ENCODE assay signal across 10 cellular contexts in genomic region chr2:203812294-203813221, GRCh38. TPM values are rescaled to one million over a fixed set of nuclear protein-coding genes. Genes with fewer than 3 reads are reported as not detected.
DNase-seq lines count a peak whose midpoint lies in the region; ATAC-seq and TF ChIP-seq lines count a peak whose summit lies in the region.
"Had no signal": no experiment of that assay in that cellular context is flagged by ENCODE, and none has a peak within 500 bp of the region (broad histone marks: within the 10 kb centered on the region; RNA-seq: fewer than 3 reads in every experiment).

No MANE protein-coding gene starts in this region.

- 90% methylated on average over 11 of the region's 11 CpGs for WGBS in mammary epithelial cell (ENCODE audit: low coverage, missing lambda C conversion rate)

- no peaks in the 10 kb centered on the region for H3K36me3 ChIP-seq in CD4-positive, alpha-beta memory T cell (ENCODE audit: insufficient read depth, low read length)
- H3K36me3 ChIP-seq in Loucy (ENCODE audit: insufficient read depth, low read length): no peaks in the 10 kb centered on the region
- no peaks in the 10 kb centered on the region for H3K36me3 ChIP-seq in mammary epithelial cell (ENCODE audit: insufficient read depth, low read length)

- peaks cover 31 to 77% (median 55%) of the 10 kb centered on the region in 4 donors for H3K4me1 Mint-ChIP-seq in CD4-positive, alpha-beta memory T cell
- H3K4me1 Mint-ChIP-seq in natural killer cell treated with Interleukin-12 subunit alpha and Interleukin-12 subunit beta and Interleukin-15 and Interleukin-18, amount 100 ng/mL, for 72 hours (ENCODE audit: low read depth in 2 of 2): peaks cover 50 to 57% of the 10 kb centered on the region in 2 donors

- POLR2A ChIA-PET in CD4-positive, alpha-beta memory T cell (lab: Charles Lee; ENCODE audit: partially characterized antibody): interaction anchor here (0.6 to 3.2 kb wide), 13 partner anchors 8 to 200 kb away, joined by 3 to 27 read pairs (median 4); partner anchors contain the start of genes CD28 and CTLA4

- no TSS peak for BruUV-seq in mammary epithelial cell (replicated peaks; lab: Mats Ljungman, UMichigan)

- no peaks in the 10 kb centered on the region for H3K27me3 Mint-ChIP-seq in CD4-positive, alpha-beta memory T cell
- H3K27me3 Mint-ChIP-seq in natural killer cell treated with Interleukin-12 subunit alpha and Interleukin-12 subunit beta and Interleukin-15 and Interleukin-18, amount 100 ng/mL, for 72 hours: peaks cover 17 to 19% of the 10 kb centered on the region in 2 donors

- no peak overlapping the region for H3K27ac ChIP-seq in CD4-positive, alpha-beta memory T cell (ENCODE audit: low read depth, low read length)
- peak overlapping the region; percentile 53 for H3K27ac ChIP-seq in mammary epithelial cell (ENCODE audit: insufficient read depth, low read depth, low read length)

- dilution Hi-C loops in mammary epithelial cell (cut with HindIII; ENCODE audit: low sequenced_read_pairs): no loop called here

- no peaks in the 10 kb centered on the region for H3K9me3 Mint-ChIP-seq in CD4-positive, alpha-beta memory T cell
- no peaks in the 10 kb centered on the region for H3K9me3 Mint-ChIP-seq in natural killer cell treated with Interleukin-12 subunit alpha and Interleukin-12 subunit beta and Interleukin-15 and Interleukin-18, amount 100 ng/mL, for 72 hours

- in situ Hi-C loops in mammary epithelial cell (cut with MboI; ENCODE audit: low sequenced_read_pairs in 2 of 2): loop anchor here (25.0 kb wide), 2 partner anchors 325 to 575 kb away; partner anchors contain the start of gene CYP20A1 (in 1 of the 2)

- H4K20me1 ChIP-seq in Loucy (ENCODE audit: insufficient read depth, low read length, poor library complexity, severe bottlenecking) (no peaks in the 10 kb centered on the region), mammary epithelial cell (ENCODE audit: insufficient read depth, low read length) (no peaks in the 10 kb centered on the region)

- peak overlapping the region; percentile 53 for H3K4me2 ChIP-seq in Loucy (ENCODE audit: low read depth, low read length, poor library complexity, severe bottlenecking)
- H3K4me2 ChIP-seq in mammary epithelial cell (ENCODE audit: insufficient read depth, low read depth, low read length): no peak overlapping the region

- H3K79me2 ChIP-seq in Loucy (ENCODE audit: insufficient read depth, low read length) (no peaks in the 10 kb centered on the region), mammary epithelial cell (ENCODE audit: insufficient read depth, low read length) (no peaks in the 10 kb centered on the region)

- H3K9ac ChIP-seq in Loucy (ENCODE audit: low read depth, low read length, poor library complexity, severe bottlenecking): peak overlapping the region; percentile 1
- H3K9ac ChIP-seq in mammary epithelial cell (ENCODE audit: insufficient read depth, low read length): no peak overlapping the region

- ATAC-seq in natural killer cell treated with Interleukin-12 subunit alpha and Interleukin-12 subunit beta and Interleukin-15 and Interleukin-18, amount 100 ng/mL, for 72 hours: no peak
- ATAC-seq in HG02678 (IDR thresholded peaks at IDR 0.05; ENCODE audit: unreplicated experiment) (no peak), HG03432 (IDR thresholded peaks at IDR 0.05; ENCODE audit: unreplicated experiment) (no peak)

- intact Hi-C loops in CD4-positive, alpha-beta memory T cell (cut with micrococcal nuclease): no loop called here
- intact Hi-C loops in mammary epithelial cell (cut with micrococcal nuclease): loop anchor here (10.0 kb wide), 1 partner anchor 358 kb away; no protein-coding TSS in a partner anchor

- no peaks in the 10 kb centered on the region for H3K36me3 Mint-ChIP-seq in CD4-positive, alpha-beta memory T cell
- no peaks in the 10 kb centered on the region for H3K36me3 Mint-ChIP-seq in natural killer cell treated with Interleukin-12 subunit alpha and Interleukin-12 subunit beta and Interleukin-15 and Interleukin-18, amount 100 ng/mL, for 72 hours

- no peak overlapping the region for H3K4me3 ChIP-seq in CD4-positive, alpha-beta memory T cell (ENCODE audit: low read length in 2 of 2)
- H3K4me3 ChIP-seq in Loucy (ENCODE audit: low read length, poor library complexity, severe bottlenecking) (peak overlapping the region; percentile 12), mammary epithelial cell (replicated peaks in 1 of 3; ENCODE audit: insufficient read depth in 1 of 3, low read depth in 2 of 3, low read length in 3 of 3) (no peak overlapping the region)

- H3K4me1 ChIP-seq in CD4-positive, alpha-beta memory T cell (ENCODE audit: insufficient read depth, low read length): peaks cover 64% of the 10 kb centered on the region
- H3K4me1 ChIP-seq in Loucy (ENCODE audit: insufficient read depth, low read length, poor library complexity, severe bottlenecking) (peaks cover 45% of the 10 kb centered on the region), mammary epithelial cell (ENCODE audit: insufficient read depth, low read length) (peaks cover 28% of the 10 kb centered on the region)

- no peak for DNase-seq in CD4-positive, alpha-beta memory T cell
- DNase-seq in mammary epithelial cell (no peak), NCI-H128 (lab: John Stamatoyannopoulos, UW; ENCODE audit: unreplicated experiment) (no peak), NCI-H748 (lab: John Stamatoyannopoulos, UW; ENCODE audit: unreplicated experiment) (no peak)
- no peak for DNase-seq in natural killer cell treated with Interleukin-12 subunit alpha and Interleukin-12 subunit beta and Interleukin-15 and Interleukin-18, amount 100 ng/mL, for 72 hours (ENCODE audit: low spot score)
- DNase-seq: DMS 273 treated with DMSO at 0.1 percent for 48 hours had no signal

- H2AFZ ChIP-seq in Loucy (ENCODE audit: low read length) (peak overlapping the region; percentile 65; the same call in 1 of the 2 replicates), mammary epithelial cell (ENCODE audit: low read depth, low read length) (no peak overlapping the region)

- no peaks in the 10 kb centered on the region for H3K9me2 ChIP-seq in Loucy (replicated peaks; ENCODE audit: low read depth, low read length)

- peak overlapping the region in 6 of 7 donors; percentile 50 to 94 (median 68) for H3K27ac Mint-ChIP-seq in CD4-positive, alpha-beta memory T cell
- peak overlapping the region in 1 of 2 donors; percentile 59 for H3K27ac Mint-ChIP-seq in natural killer cell treated with Interleukin-12 subunit alpha and Interleukin-12 subunit beta and Interleukin-15 and Interleukin-18, amount 100 ng/mL, for 72 hours

- H3F3A ChIP-seq in Loucy (ENCODE audit: low read depth): no peaks in the 10 kb centered on the region; the same call in 1 of the 2 replicates

- CTCF ChIA-PET in CD4-positive, alpha-beta memory T cell (lab: Charles Lee; ENCODE audit: partially characterized antibody): interaction anchor here (0.7 to 8.2 kb wide), 20 partner anchors 9 to 587 kb away, joined by 3 to 118 read pairs (median 4); no protein-coding TSS in a partner anchor
- CTCF ChIA-PET in mammary epithelial cell (lab: Charles Lee; ENCODE audit: low non-redundant PET): interaction anchor here (0.5 kb wide), 1 partner anchor 1305 kb away, joined by 4 read pairs; no protein-coding TSS in a partner anchor

- H3K4me3 Mint-ChIP-seq in CD4-positive, alpha-beta memory T cell: peak overlapping the region in 5 of 8 donors; percentile 12 to 75 (median 21)
- peak overlapping the region; percentile 43 for H3K4me3 Mint-ChIP-seq in natural killer cell treated with Interleukin-12 subunit alpha and Interleukin-12 subunit beta and Interleukin-15 and Interleukin-18, amount 100 ng/mL, for 72 hours

- no peaks in the 10 kb centered on the region for H3K27me3 ChIP-seq in CD4-positive, alpha-beta memory T cell (ENCODE audit: insufficient read depth, low read length)
- no peaks in the 10 kb centered on the region for H3K27me3 ChIP-seq in Loucy (ENCODE audit: insufficient read depth, low read length, poor library complexity, severe bottlenecking)
- H3K27me3 ChIP-seq in mammary epithelial cell (ENCODE audit: insufficient read depth, low read length): no peaks in the 10 kb centered on the region

- no peaks in the 10 kb centered on the region for H3K9me3 ChIP-seq in CD4-positive, alpha-beta memory T cell (ENCODE audit: control insufficient read depth in 1 of 2, low read length in 2 of 2)
- H3K9me3 ChIP-seq in Loucy (ENCODE audit: insufficient read depth, low read depth, low read length): no peaks in the 10 kb centered on the region
- no peaks in the 10 kb centered on the region for H3K9me3 ChIP-seq in mammary epithelial cell (replicated peaks; ENCODE audit: insufficient read depth, low read length)

- no peak for TF ChIP-seq CTCF in Loucy (conservative IDR thresholded peaks at IDR 0.05; ENCODE audit: low read length)
- TF ChIP-seq CTCF in mammary epithelial cell (conservative IDR thresholded peaks at IDR 0.05 in 1 of 2, IDR thresholded peaks at IDR 0.05 in 1 of 2; ENCODE audit: extremely low read depth in 1 of 2, insufficient read depth in 1 of 2, low read depth in 1 of 2, low read length in 2 of 2): no peak

RNA-seq across cellular contexts. Expression of gene CTLA4, which starts 55.0 kb away (rescaled TPM):
- total RNA-seq in CD4-positive, alpha-beta memory T cell: 10 to 100 TPM; 18.4 to 20.4 TPM
- polyA plus RNA-seq in CD4-positive, alpha-beta memory T cell: 1 to 10 TPM; 7.6 to 9.0 TPM
- total RNA-seq in mammary epithelial cell: not detected
- not detected for polyA plus RNA-seq in mammary epithelial cell
- polyA minus RNA-seq in mammary epithelial cell: not detected
- total RNA-seq in natural killer cell treated with Interleukin-12 subunit alpha and Interleukin-12 subunit beta and Interleukin-15 and Interleukin-18, amount 100 ng/mL, for 72 hours: 10 to 100 TPM; 13.7 to 54.8 TPM
- total RNA-seq: bronchial epithelial cell had no signal

Comparison
In these comparisons a context has a peak if more than half of its experiments do, and no peak if none do; other contexts are left out.
1. RNA of gene CTLA4, which starts 55.0 kb away (total RNA-seq): 13.7 to 54.8 TPM in natural killer cell treated with Interleukin-12 subunit alpha and Interleukin-12 subunit beta and Interleukin-15 and Interleukin-18, amount 100 ng/mL, for 72 hours and 18.4 to 20.4 TPM in CD4-positive, alpha-beta memory T cell; not detected in mammary epithelial cell; every median in the first group is over 10 times any median in the second.